Comparison of ENCODE assay signal across 8 cellular contexts in the genomic region with DNA sequence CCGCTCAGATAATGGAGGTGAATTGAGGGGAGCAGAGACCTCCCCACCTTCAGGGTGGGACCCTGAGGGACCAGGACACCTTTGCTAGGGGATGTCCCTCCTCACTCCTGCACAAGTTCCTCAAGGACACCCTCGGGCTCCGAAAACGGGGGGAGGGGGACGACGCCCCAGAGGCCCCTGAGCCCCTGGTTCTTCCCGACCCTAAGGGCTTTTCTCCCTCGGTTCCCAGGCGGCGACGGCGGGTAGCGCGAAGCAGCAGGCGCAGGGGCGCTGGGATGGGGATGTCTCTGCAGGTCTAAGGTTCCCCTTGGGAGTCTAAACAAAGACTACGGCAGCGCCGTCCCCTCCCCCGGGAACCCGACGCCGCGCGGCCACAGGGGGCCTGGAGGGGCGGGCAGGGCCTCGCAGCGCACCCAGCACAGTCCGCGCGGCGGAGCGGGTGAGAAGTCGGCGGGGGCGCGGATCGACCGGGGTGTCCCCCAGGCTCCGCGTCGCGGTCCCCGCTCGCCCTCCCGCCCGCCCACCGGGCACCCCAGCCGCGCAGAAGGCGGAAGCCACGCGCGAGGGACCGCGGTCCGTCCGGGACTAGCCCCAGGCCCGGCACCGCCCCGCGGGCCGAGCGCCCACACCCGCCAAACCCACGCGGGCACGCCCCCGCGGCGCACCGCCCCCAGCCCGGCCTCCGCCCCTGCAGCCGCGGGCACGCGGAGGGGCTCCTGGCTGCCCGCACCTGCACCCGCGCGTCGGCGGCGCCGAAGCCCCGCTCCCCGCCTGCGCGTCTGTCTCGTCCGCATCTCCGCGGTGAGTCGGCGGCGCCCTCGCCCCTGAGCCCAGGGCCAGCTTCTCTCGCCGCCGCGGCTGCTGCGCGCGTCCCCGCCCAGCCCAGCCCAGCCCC. TPM values are rescaled to one million over a fixed set of nuclear protein-coding genes. Genes with fewer than 3 reads are reported as not detected.
DNase-seq lines count a peak whose midpoint lies in the region; ATAC-seq, FAIRE-seq and TF ChIP-seq lines count a peak whose summit lies in the region.

No MANE protein-coding gene starts in this region.

- H3K36me3 ChIP-seq in endothelial cell of umbilical vein (ENCODE audit: control insufficient read depth in 2 of 2, extremely low read depth in 1 of 2, insufficient read depth in 2 of 2, low read length in 2 of 2): no peaks in the 10 kb centered on the region

- H3K27me3 Mint-ChIP-seq in osteocyte (ENCODE audit: unreplicated experiment): peaks cover 66% of the 10 kb centered on the region

- ATAC-seq in GM21737 (IDR thresholded peaks at IDR 0.05; ENCODE audit: unreplicated experiment) (no peak), GM18858 (IDR thresholded peaks at IDR 0.05; ENCODE audit: unreplicated experiment) (no peak)

- H3K79me2 ChIP-seq in endothelial cell of umbilical vein (ENCODE audit: control insufficient read depth, insufficient read depth, low read length): no peaks in the 10 kb centered on the region

- H3K4me3 ChIP-seq in endothelial cell of umbilical vein (replicated peaks in 1 of 3; ENCODE audit: insufficient read depth in 1 of 3, low read depth in 1 of 3, low read length in 3 of 3): peak overlapping the region; percentile 55 to 75 (median 67)

- H3K27ac ChIP-seq in endothelial cell of umbilical vein (ENCODE audit: insufficient read depth, low read depth, low read length): no peak overlapping the region

- CTCF ChIA-PET in endothelial cell of umbilical vein (lab: Charles Lee): interaction anchor here (1.2 to 2.3 kb wide), 6 partner anchors 8 to 127 kb away, joined by 3 to 10 read pairs (median 6); no protein-coding TSS in a partner anchor

- no peaks in the 10 kb centered on the region for H3K9me3 ChIP-seq in endothelial cell of umbilical vein (replicated peaks; ENCODE audit: control insufficient read depth, insufficient read depth, low read length)

- H2AFZ ChIP-seq in endothelial cell of umbilical vein (ENCODE audit: low read depth, low read length): peak overlapping the region; percentile 74

- H3K9ac ChIP-seq in endothelial cell of umbilical vein (replicated peaks; ENCODE audit: extremely low read depth, insufficient read depth, low read length): peak overlapping the region; percentile 37

- dilution Hi-C loops in endothelial cell of umbilical vein (cut with MboI; ENCODE audit: extremely low pct_ligation_motif_present, low sequenced_read_pairs): no loop called here

- peak; percentile 67 for TF ChIP-seq POLR2A in endothelial cell of umbilical vein (IDR thresholded peaks at IDR 0.05; ENCODE audit: low read depth, low read length)

- peak overlapping the region; percentile 79 for H3K4me2 ChIP-seq in endothelial cell of umbilical vein (ENCODE audit: insufficient read depth, low read length)

- H3K36me3 Mint-ChIP-seq in osteocyte (ENCODE audit: unreplicated experiment): no peaks in the 10 kb centered on the region

- no peaks in the 10 kb centered on the region for H4K20me1 ChIP-seq in endothelial cell of umbilical vein (replicated peaks; ENCODE audit: control insufficient read depth, extremely low read depth, insufficient read depth, low read length)

- H3K4me1 Mint-ChIP-seq in osteocyte (ENCODE audit: unreplicated experiment): peaks cover 4% of the 10 kb centered on the region

- no peaks in the 10 kb centered on the region for H3K9me3 Mint-ChIP-seq in osteocyte (ENCODE audit: unreplicated experiment)

- H3K27me3 ChIP-seq in endothelial cell of umbilical vein (ENCODE audit: control insufficient read depth in 2 of 2, insufficient read depth in 2 of 2, low read length in 2 of 2): peaks cover 2 to 15% of the 10 kb centered on the region in 2 experiments

- H3K4me3 Mint-ChIP-seq in osteocyte (ENCODE audit: unreplicated experiment): peak overlapping the region; percentile 51

- H3K9me1 ChIP-seq in endothelial cell of umbilical vein (replicated peaks; ENCODE audit: control insufficient read depth, extremely low read depth, insufficient read depth, low read length): no peaks in the 10 kb centered on the region

- FAIRE-seq in endothelial cell of umbilical vein (lab: Jason Lieb, UNC): no peak

- POLR2A ChIA-PET in endothelial cell of umbilical vein (lab: Charles Lee): no interaction called here

- no peak overlapping the region for H3K27ac Mint-ChIP-seq in osteocyte (ENCODE audit: unreplicated experiment)

- BruUV-seq in endothelial cell of umbilical vein (replicated peaks; lab: Mats Ljungman, UMichigan): no TSS peak

- H3K4me1 ChIP-seq in endothelial cell of umbilical vein (ENCODE audit: control insufficient read depth, extremely low read depth, insufficient read depth, low read length): peaks cover 14% of the 10 kb centered on the region

- peak; percentile 37 for DNase-seq in GM03348 (ENCODE audit: low spot score)
- peak; percentile 75 for DNase-seq in NCI-H2171 (lab: John Stamatoyannopoulos, UW)
- no peak for DNase-seq in endothelial cell of umbilical vein (ENCODE audit: low read depth, low spot score)
- no peak for DNase-seq in osteocyte (ENCODE audit: extremely low spot score, unreplicated experiment)
- DNase-seq in NCI-H1092 treated with DMSO at 0.1 percent for 48 hours (lab: John Stamatoyannopoulos, UW): no peak
- no peak for DNase-seq in NAMALWA (ENCODE audit: low spot score)

- TF ChIP-seq CTCF in endothelial cell of umbilical vein (IDR thresholded peaks at IDR 0.05; ENCODE audit: extremely low read depth in 1 of 2, insufficient read depth in 1 of 2, low read depth in 1 of 2, low read length in 2 of 2) (no peak), osteocyte (IDR thresholded peaks at IDR 0.05) (no peak)

- intact Hi-C loops in endothelial cell of umbilical vein (cut with micrococcal nuclease): no loop called here

TF ChIP-seq in endothelial cell of umbilical vein, 7 proteins besides CTCF, POLR2A, EP300 and RAD21:
- no peak for TF ChIP-seq EZH2 (IDR thresholded peaks at IDR 0.05; ENCODE audit: borderline replicate concordance, low read depth, low read length, severe bottlenecking)
- peak; percentile 52 for TF ChIP-seq POLR2AphosphoS5 (IDR thresholded peaks at IDR 0.05; ENCODE audit: insufficient read depth, low read depth, low read length)
- TF ChIP-seq GATA2 (IDR thresholded peaks at IDR 0.05; ENCODE audit: insufficient read depth, insufficient read length, low read depth, low read length): no peak
- no peak for TF ChIP-seq FOS (IDR thresholded peaks at IDR 0.05; ENCODE audit: borderline replicate concordance, insufficient read depth, low read length)
- TF ChIP-seq JUN (IDR thresholded peaks at IDR 0.05; ENCODE audit: borderline replicate concordance, insufficient read depth, insufficient read length, low read depth): no peak
- TF ChIP-seq, protein P1, sequence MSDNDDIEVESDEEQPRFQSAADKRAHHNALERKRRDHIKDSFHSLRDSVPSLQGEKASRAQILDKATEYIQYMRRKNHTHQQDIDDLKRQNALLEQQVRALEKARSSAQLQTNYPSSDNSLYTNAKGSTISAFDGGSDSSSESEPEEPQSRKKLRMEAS (IDR thresholded peaks at IDR 0.05; ENCODE audit: insufficient read depth, insufficient read length): no peak
- TF ChIP-seq MYC (IDR thresholded peaks at IDR 0.05; ENCODE audit: low read depth, low read length): no peak

RNA-seq across cellular contexts. Expression of a gene that starts 36.7 kb away (rescaled TPM):
- total RNA-seq in endothelial cell of umbilical vein (31.0 and 35.8 TPM in 2 replicates), osteocyte (10.5 and 13.1 TPM in 2 replicates)
- polyA plus RNA-seq in endothelial cell of umbilical vein: 74.3 and 93.9 TPM in 2 replicates
- polyA plus RNA-seq in endothelial cell of umbilical vein (2011; cell fraction: cytosol; rRNA removed): 41.5 and 53.0 TPM in 2 replicates
- 130 and 182 TPM in 2 replicates for polyA plus RNA-seq in endothelial cell of umbilical vein (2011; cell fraction: nucleus; rRNA removed)
- 114 and 302 TPM in 2 replicates for polyA plus RNA-seq in endothelial cell of umbilical vein (2012)
- polyA minus RNA-seq in endothelial cell of umbilical vein: 94.8 and 120 TPM in 2 replicates
- not detected for polyA minus RNA-seq in endothelial cell of umbilical vein (2011; cell fraction: cytosol; rRNA and poly(A)+ RNA removed)
- 48.8 and 84.2 TPM in 2 replicates for polyA minus RNA-seq in endothelial cell of umbilical vein (2011; cell fraction: nucleus; rRNA and poly(A)+ RNA removed)

RNA-seq across cellular contexts. Expression of a gene that starts 52.1 kb away (rescaled TPM):
- total RNA-seq in endothelial cell of umbilical vein (10.4 and 16.4 TPM in 2 replicates), osteocyte (17.3 and 19.9 TPM in 2 replicates)
- 10.1 and 10.2 TPM in 2 replicates for polyA plus RNA-seq in endothelial cell of umbilical vein
- polyA plus RNA-seq in endothelial cell of umbilical vein (2011; cell fraction: cytosol; rRNA removed): 5.9 and 6.6 TPM in 2 replicates
- 46.9 and 47.4 TPM in 2 replicates for polyA plus RNA-seq in endothelial cell of umbilical vein (2011; cell fraction: nucleus; rRNA removed)
- 13.3 and 17.6 TPM in 2 replicates for polyA plus RNA-seq in endothelial cell of umbilical vein (2012)
- polyA minus RNA-seq in endothelial cell of umbilical vein: 7.6 and 8.4 TPM in 2 replicates
- polyA minus RNA-seq in endothelial cell of umbilical vein (2011; cell fraction: cytosol; rRNA and poly(A)+ RNA removed): 23.9 TPM
- polyA minus RNA-seq in endothelial cell of umbilical vein (2011; cell fraction: nucleus; rRNA and poly(A)+ RNA removed): 14.1 and 16.2 TPM in 2 replicates

Comparison
In these comparisons a context has a peak if more than half of its experiments do, and no peak if none do; other contexts are left out.
1. DNase-seq: peak in GM03348 (single experiment) and NCI-H2171 (single experiment); none in endothelial cell of umbilical vein (single experiment), osteocyte (single experiment), NCI-H1092 treated with DMSO at 0.1 percent for 48 hours (single experiment) and NAMALWA (single experiment).